Comparison of ENCODE assay signal across 13 cellular contexts in the genomic region with DNA sequence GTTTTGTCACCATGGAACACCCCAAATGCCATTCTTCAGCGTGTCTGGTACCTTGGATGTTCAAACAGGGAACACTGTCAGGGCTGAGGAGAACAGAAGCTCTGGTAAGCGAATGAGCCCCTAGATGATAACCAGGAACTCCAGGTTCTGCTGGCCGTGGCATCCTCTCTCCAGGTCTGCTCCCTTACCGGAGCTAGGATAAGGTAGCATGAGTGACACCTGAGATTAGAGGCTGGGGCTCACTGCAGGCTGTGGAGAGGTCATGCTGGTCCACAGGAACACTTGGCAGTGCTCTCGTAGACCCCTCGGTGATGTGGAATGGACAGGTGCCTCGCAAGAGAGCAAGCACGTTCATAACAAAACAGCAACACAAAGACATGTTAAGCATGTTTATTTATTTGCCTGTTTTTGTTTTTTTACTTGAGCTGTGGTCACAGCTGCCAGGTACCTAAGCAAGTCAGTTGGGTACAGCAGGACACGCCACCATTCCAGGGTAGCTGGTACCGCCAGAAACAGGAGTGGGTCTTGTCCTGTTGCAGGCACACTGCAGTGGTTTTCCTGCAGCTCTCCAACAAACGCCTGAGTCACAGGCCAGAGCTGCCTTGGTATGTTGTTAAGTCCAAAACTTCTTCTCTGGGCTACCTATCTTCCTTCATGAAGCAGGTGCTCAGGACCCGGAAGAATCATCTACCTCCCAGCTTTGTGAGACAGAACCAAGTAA. TPM values are rescaled to one million over a fixed set of nuclear protein-coding genes. Genes with fewer than 3 reads are reported as not detected.
A peak's percentile ranks its signal among the peaks of the same experiment; 100 is the strongest.
DNase-seq lines count a peak whose midpoint lies in the region; ATAC-seq and TF ChIP-seq lines count a peak whose summit lies in the region.
"Had no signal": no experiment of that assay in that cellular context is flagged by ENCODE, and none has a peak within 500 bp of the region (broad histone marks: within the 10 kb centered on the region; RNA-seq: fewer than 3 reads in every experiment).

No MANE protein-coding gene starts in this region.

- no peak overlapping the region for H3K4me3 Mint-ChIP-seq in activated naive CD4-positive, alpha-beta T cell treated with anti-CD3 and anti-CD28 coated beads, Interleukin-2, amount 10 ng/mL, durations not matched to agents 7 days and 5 days
- H3K4me3 Mint-ChIP-seq in T-helper 17 cell (no peak overlapping the region), immature natural killer cell (no peak overlapping the region)
- H3K4me3 Mint-ChIP-seq in stimulated activated memory B cell treated with anti-CD40 and anti-IgM and Interleukin-4, amounts not matched to agents 10 μg/mL and 1 μg/mL and 100 μg/mL, for 72 hours: no peak overlapping the region
- H3K4me3 Mint-ChIP-seq: activated CD4-positive, alpha-beta T cell treated with anti-CD3 and anti-CD28 coated beads, Interleukin-2, amount 10 ng/mL, durations not matched to agents 24 days and 14 days had no signal

- no peaks in the 10 kb centered on the region for H3K27me3 Mint-ChIP-seq in activated naive CD4-positive, alpha-beta T cell treated with anti-CD3 and anti-CD28 coated beads, Interleukin-2, amount 10 ng/mL, durations not matched to agents 7 days and 5 days
- H3K27me3 Mint-ChIP-seq in T-helper 17 cell (no peaks in the 10 kb centered on the region), immature natural killer cell (ENCODE audit: low read depth in 3 of 3) (peaks cover 4 to 7% (median 4%) of the 10 kb centered on the region in 3 donors)
- H3K27me3 Mint-ChIP-seq in stimulated activated memory B cell treated with anti-CD40 and anti-IgM and Interleukin-4, amounts not matched to agents 10 μg/mL and 1 μg/mL and 100 μg/mL, for 72 hours: no peaks in the 10 kb centered on the region
- H3K27me3 Mint-ChIP-seq: activated CD4-positive, alpha-beta T cell treated with anti-CD3 and anti-CD28 coated beads, Interleukin-2, amount 10 ng/mL, durations not matched to agents 24 days and 14 days had no signal

- H3K9ac ChIP-seq in colonic mucosa (ENCODE audit: low read depth in 2 of 2, low read length in 2 of 2): no peak overlapping the region

- H3K27ac Mint-ChIP-seq in activated naive CD4-positive, alpha-beta T cell treated with anti-CD3 and anti-CD28 coated beads, Interleukin-2, amount 10 ng/mL, durations not matched to agents 7 days and 5 days: peak overlapping the region; percentile 37
- H3K27ac Mint-ChIP-seq in T-helper 17 cell: peak overlapping the region; percentile 85
- H3K27ac Mint-ChIP-seq in immature natural killer cell: peak overlapping the region; percentile 42 to 83 (median 78)
- H3K27ac Mint-ChIP-seq in stimulated activated memory B cell treated with anti-CD40 and anti-IgM and Interleukin-4, amounts not matched to agents 10 μg/mL and 1 μg/mL and 100 μg/mL, for 72 hours: peak overlapping the region; percentile 50

- peaks cover 14% of the 10 kb centered on the region for H3K4me1 ChIP-seq in colonic mucosa

- H3K9me3 Mint-ChIP-seq in activated naive CD4-positive, alpha-beta T cell treated with anti-CD3 and anti-CD28 coated beads, Interleukin-2, amount 10 ng/mL, durations not matched to agents 7 days and 5 days: no peaks in the 10 kb centered on the region
- H3K9me3 Mint-ChIP-seq in immature natural killer cell: no peaks in the 10 kb centered on the region
- no peaks in the 10 kb centered on the region for H3K9me3 Mint-ChIP-seq in stimulated activated memory B cell treated with anti-CD40 and anti-IgM and Interleukin-4, amounts not matched to agents 10 μg/mL and 1 μg/mL and 100 μg/mL, for 72 hours
- H3K9me3 Mint-ChIP-seq: activated CD4-positive, alpha-beta T cell treated with anti-CD3 and anti-CD28 coated beads, Interleukin-2, amount 10 ng/mL, durations not matched to agents 24 days and 14 days had no signal

- ATAC-seq in T-helper 17 cell (no peak), GM19328 (IDR thresholded peaks at IDR 0.05; ENCODE audit: unreplicated experiment) (no peak), HG03159 (IDR thresholded peaks at IDR 0.05; ENCODE audit: unreplicated experiment) (no peak)
- no peak for ATAC-seq in stimulated activated memory B cell treated with anti-CD40 and anti-IgM and Interleukin-4, amounts not matched to agents 10 μg/mL and 1 μg/mL and 100 μg/mL, for 72 hours
- ATAC-seq: left cardiac atrium, SK-N-SH treated with all-trans-retinoic acid at 6 μM for 48 hours had no signal

- TF ChIP-seq CTCF in colonic mucosa (IDR thresholded peaks at IDR 0.05): no peak

- peaks cover 50% of the 10 kb centered on the region for H3K4me1 Mint-ChIP-seq in activated naive CD4-positive, alpha-beta T cell treated with anti-CD3 and anti-CD28 coated beads, Interleukin-2, amount 10 ng/mL, durations not matched to agents 7 days and 5 days
- H3K4me1 Mint-ChIP-seq in T-helper 17 cell: peaks cover 31% of the 10 kb centered on the region
- H3K4me1 Mint-ChIP-seq in immature natural killer cell: peaks cover 34 to 51% of the 10 kb centered on the region in 2 donors
- H3K4me1 Mint-ChIP-seq in stimulated activated memory B cell treated with anti-CD40 and anti-IgM and Interleukin-4, amounts not matched to agents 10 μg/mL and 1 μg/mL and 100 μg/mL, for 72 hours: peaks cover 46% of the 10 kb centered on the region

- intact Hi-C loops in colonic mucosa (cut with DNase I): loop anchor here (10.0 kb wide), 1 partner anchor 279 kb away; the partner anchor contains the start of gene TEX264

- CTCF ChIA-PET in activated naive CD4-positive, alpha-beta T cell treated with anti-CD3 and anti-CD28 coated beads, Interleukin-2, amount 10 ng/mL, durations not matched to agents 7 days and 5 days (lab: Charles Lee): interaction anchor here (0.6 to 1.2 kb wide), 2 partner anchors 37 to 287 kb away, joined by 3 to 4 read pairs; no protein-coding TSS in a partner anchor

- H3K9me3 ChIP-seq in T-helper 17 cell (ENCODE audit: control insufficient read depth, low read length, poor library complexity, severe bottlenecking): no peaks in the 10 kb centered on the region
- H3K9me3 ChIP-seq in colonic mucosa: no peaks in the 10 kb centered on the region

- peaks cover 42% of the 10 kb centered on the region for H3K36me3 Mint-ChIP-seq in activated naive CD4-positive, alpha-beta T cell treated with anti-CD3 and anti-CD28 coated beads, Interleukin-2, amount 10 ng/mL, durations not matched to agents 7 days and 5 days
- peaks cover 6% of the 10 kb centered on the region for H3K36me3 Mint-ChIP-seq in T-helper 17 cell (ENCODE audit: low read depth)
- H3K36me3 Mint-ChIP-seq in immature natural killer cell: peaks cover 4 to 38% (median 5%) of the 10 kb centered on the region in 3 donors
- H3K36me3 Mint-ChIP-seq in stimulated activated memory B cell treated with anti-CD40 and anti-IgM and Interleukin-4, amounts not matched to agents 10 μg/mL and 1 μg/mL and 100 μg/mL, for 72 hours: peaks cover 45% of the 10 kb centered on the region

- peak; percentile 19 for DNase-seq in activated naive CD4-positive, alpha-beta T cell treated with anti-CD3 and anti-CD28 coated beads, Interleukin-2, amount 10 ng/mL, durations not matched to agents 7 days and 5 days
- no peak for DNase-seq in activated naive CD4-positive, alpha-beta T cell treated with anti-CD3 and anti-CD28 coated beads, Interleukin-2, amount 50 U/mL, for 16 hours
- DNase-seq in T-helper 17 cell (no peak), immature natural killer cell (no peak), colonic mucosa (no peak)
- DNase-seq: activated CD4-positive, alpha-beta T cell treated with anti-CD3 and anti-CD28 coated beads, Interleukin-2, amount 10 ng/mL, durations not matched to agents 24 days and 14 days; endodermal cell; left cardiac atrium; NCI-H2029 had no signal

- no peaks in the 10 kb centered on the region for H3K27me3 ChIP-seq in colonic mucosa

- H3K36me3 ChIP-seq in colonic mucosa: no peaks in the 10 kb centered on the region

- no peak overlapping the region for H3K4me3 ChIP-seq in colonic mucosa

- no peak overlapping the region for H3K27ac ChIP-seq in colonic mucosa

RNA-seq across cellular contexts. Expression of gene RBM15B, which starts 4.6 kb away (rescaled TPM):
- total RNA-seq in T-helper 17 cell (10 to 100 TPM; 28.2 to 31.1 TPM), colonic mucosa (10 to 100 TPM; 31.8 to 35.4 TPM)
- polyA plus RNA-seq in immature natural killer cell: 10 to 100 TPM; 10.3 to 12.1 (median 11.3) TPM

RNA-seq across cellular contexts. Expression of gene MANF, which starts 10.6 kb away (rescaled TPM):
- total RNA-seq in T-helper 17 cell (10 to 100 TPM; 35.4 to 43.3 TPM), colonic mucosa (100 to 1,000 TPM; 100 to 178 TPM)
- polyA plus RNA-seq in immature natural killer cell: 100 to 1,000 TPM in 1 of 3 donors, 10 to 100 TPM in 2; 58.7 to 109 (median 82.4) TPM
